10 cellular contexts compared by ENCODE assay signal in the genomic region with DNA sequence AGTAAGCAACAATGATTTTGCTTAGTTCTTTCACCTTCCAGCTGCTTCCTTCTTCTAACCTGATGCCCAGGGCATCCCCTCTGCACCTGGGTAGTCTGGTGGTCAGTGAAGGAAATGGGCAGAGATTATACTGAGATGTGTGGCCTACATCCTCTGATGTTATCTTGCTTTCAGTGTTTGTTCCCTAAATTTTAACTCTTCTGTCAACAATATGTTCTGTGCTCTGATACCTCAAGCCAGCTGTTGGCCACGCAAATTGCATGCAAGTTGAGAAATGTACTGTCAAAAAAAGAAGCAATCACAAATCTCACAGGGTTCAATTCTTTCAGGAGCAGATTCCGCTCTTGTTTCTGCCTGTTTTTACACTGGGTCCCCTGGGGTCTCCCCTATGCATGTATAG.
A peak's percentile ranks its signal among the peaks of the same experiment; 100 is the strongest.
DNase-seq lines count a peak whose midpoint lies in the region; ATAC-seq, FAIRE-seq and TF ChIP-seq lines count a peak whose summit lies in the region.
"Had no signal": no experiment of that assay in that cellular context is flagged by ENCODE, and none has a peak within 500 bp of the region (broad histone marks: within the 10 kb centered on the region; RNA-seq: fewer than 3 reads in every experiment).

No MANE protein-coding gene starts in this region.

- TF ChIP-seq CTCF in prostate gland (IDR thresholded peaks at IDR 0.05): no peak

- DNase-seq in left lobe of liver (ENCODE audit: low spot score) (peak; percentile 60), A172 (ENCODE audit: low spot score) (no peak), ureter (ENCODE audit: low spot score) (no peak), prostate gland (ENCODE audit: low spot score) (no peak), RCC 7860 (ENCODE audit: low spot score) (no peak)
- DNase-seq: foreskin keratinocyte, natural killer cell had no signal

- H3K9me3 ChIP-seq in prostate gland: no peaks in the 10 kb centered on the region

- no peaks in the 10 kb centered on the region for H3K27me3 ChIP-seq in prostate gland (replicated peaks; ENCODE audit: insufficient read depth)
- H3K27me3 ChIP-seq: foreskin keratinocyte had no signal

- peak; percentile 48 for ATAC-seq in GM18858 (IDR thresholded peaks at IDR 0.05; ENCODE audit: unreplicated experiment)
- ATAC-seq in GM21737 (IDR thresholded peaks at IDR 0.05; ENCODE audit: unreplicated experiment): peak; percentile 58
- ATAC-seq in HG03558 (IDR thresholded peaks at IDR 0.05; ENCODE audit: extremely low read depth, unreplicated experiment): peak; percentile 62
- peak; percentile 83 for ATAC-seq in left lobe of liver
- ATAC-seq: foreskin keratinocyte had no signal

- H3K4me3 ChIP-seq in prostate gland: no peak overlapping the region

- no peak overlapping the region for H3K27ac ChIP-seq in prostate gland
- H3K27ac ChIP-seq: foreskin keratinocyte had no signal

- intact Hi-C loops in prostate gland (cut with DNase I): no loop called here

- no peaks in the 10 kb centered on the region for H3K4me1 ChIP-seq in prostate gland (replicated peaks)

- H3K36me3 ChIP-seq in prostate gland: no peaks in the 10 kb centered on the region

- FAIRE-seq in RCC 7860 (lab: Jason Lieb, UNC): no peak

- 91% methylated on average over 2 of the region's 2 CpGs for WGBS in prostate gland

- no peak for TF ChIP-seq POLR2A in prostate gland (IDR thresholded peaks at IDR 0.05)
